ENCODE assay signal across 8 cellular contexts in the genomic region with DNA sequence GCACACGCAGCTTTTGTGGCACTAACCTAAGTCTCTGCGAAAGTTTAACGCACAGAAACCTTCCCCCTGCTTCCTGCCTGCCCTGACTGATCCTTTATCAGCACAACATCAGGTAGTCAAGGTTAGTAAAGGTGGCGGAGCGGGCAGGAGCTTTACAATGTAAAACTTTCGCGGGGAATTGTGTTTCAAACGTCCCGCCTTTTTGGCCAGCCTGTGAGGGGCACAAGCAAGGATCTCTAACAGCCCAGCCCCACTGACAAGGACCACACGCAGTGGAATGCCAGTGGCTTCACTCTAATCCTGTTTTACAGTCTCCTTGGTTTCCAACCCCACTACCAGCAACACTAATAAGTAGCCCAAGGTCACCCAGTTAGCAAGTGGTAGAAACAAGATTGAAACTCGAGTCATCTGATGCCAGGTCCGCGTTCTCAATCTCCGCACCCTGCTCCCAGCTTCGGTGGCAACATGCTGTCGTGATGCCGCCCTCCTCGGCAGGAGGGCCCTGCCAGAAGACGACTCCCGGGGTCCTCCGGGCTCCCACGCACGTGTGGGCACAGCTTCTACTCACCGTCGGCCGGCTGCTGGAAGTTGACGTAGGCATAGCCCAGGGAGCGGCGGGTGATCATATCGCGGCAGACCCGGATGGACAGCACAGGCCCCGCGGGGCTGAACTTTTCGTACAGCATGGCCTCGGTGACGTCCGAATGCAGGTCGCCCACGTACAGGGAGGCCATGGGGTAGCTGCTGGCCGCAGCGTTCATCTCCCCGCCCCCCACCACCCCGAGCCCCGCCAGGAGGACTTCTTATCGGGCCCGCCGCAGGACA. TPM values are rescaled to one million over a fixed set of nuclear protein-coding genes. Genes with fewer than 3 reads are reported as not detected.
A peak's percentile ranks its signal among the peaks of the same experiment; 100 is the strongest.
DNase-seq lines count a peak whose midpoint lies in the region; ATAC-seq and TF ChIP-seq lines count a peak whose summit lies in the region.

No MANE protein-coding gene starts in this region.

- H3K4me1 ChIP-seq in MM.1S (ENCODE audit: low read length), result peaks cover 9% of the 10 kb centered on the region

- DNase-seq in MM.1S (peak; percentile 39), chondrocyte (ENCODE audit: low spot score) (no peak), left colon (peak; percentile 63 to 74)
- peak; percentile 13 for DNase-seq in activated CD4-positive, CD25-positive, alpha-beta regulatory T cell treated with anti-CD3 and anti-CD28 coated beads, Interleukin-2, amount 50 U/mL, for 16 hours (ENCODE audit: low read depth, low spot score)
- DNase-seq in stimulated activated CD4-positive, alpha-beta T cell treated with anti-CD3 and anti-CD28 coated beads, Interleukin-2, amount 100 ng/mL, for 24 hours, result peak; percentile 56 to 59

- peaks cover 42% of the 10 kb centered on the region for H3K4me1 Mint-ChIP-seq in chondrocyte (ENCODE audit: low read depth)

- intact Hi-C loops in left colon (cut with DNase I, micrococcal nuclease), result no loop called here

- H3F3A ChIP-seq in MM.1S (ENCODE audit: insufficient read depth, low read length), result peaks cover 58% of the 10 kb centered on the region

- H4K20me1 ChIP-seq in MM.1S (ENCODE audit: insufficient read depth, low read length), result peaks cover 54% of the 10 kb centered on the region

- peak overlapping the region; percentile 96 for H3K4me3 ChIP-seq in MM.1S (ENCODE audit: low read length)

- H3K36me3 Mint-ChIP-seq in chondrocyte (ENCODE audit: low read depth), result peaks cover 21% of the 10 kb centered on the region

- H3K27ac Mint-ChIP-seq in chondrocyte (ENCODE audit: unreplicated experiment), result peak overlapping the region; percentile 87

- H3K9me3 Mint-ChIP-seq in chondrocyte (ENCODE audit: low read depth), result no peaks in the 10 kb centered on the region

- peak; percentile 30 for ATAC-seq in GM18907 (IDR thresholded peaks at IDR 0.05; ENCODE audit: unreplicated experiment)
- ATAC-seq in left colon, result peak; percentile 58
- no peak for ATAC-seq in GM21390 (IDR thresholded peaks at IDR 0.05; ENCODE audit: unreplicated experiment)
- no peak for ATAC-seq in GM21786 (IDR thresholded peaks at IDR 0.05; ENCODE audit: unreplicated experiment)

- H3K79me2 ChIP-seq in MM.1S (ENCODE audit: low read length), result peaks cover 71% of the 10 kb centered on the region

- H3K36me3 ChIP-seq in MM.1S (replicated peaks; ENCODE audit: insufficient read depth, low read length), result peaks cover 43% of the 10 kb centered on the region

- peak overlapping the region; percentile 94 for H3K9ac ChIP-seq in MM.1S (ENCODE audit: low read length)

- no peaks in the 10 kb centered on the region for H3K27me3 Mint-ChIP-seq in chondrocyte (ENCODE audit: low read depth)

- H3K27ac ChIP-seq in MM.1S (ENCODE audit: low read length), result peak overlapping the region; percentile 94

- H3K9me3 ChIP-seq in MM.1S (replicated peaks; ENCODE audit: insufficient read depth, low read length), result no peaks in the 10 kb centered on the region

- peak overlapping the region; percentile 88 for H3K4me3 Mint-ChIP-seq in chondrocyte (ENCODE audit: unreplicated experiment)

- no peaks in the 10 kb centered on the region for H3K27me3 ChIP-seq in MM.1S (replicated peaks; ENCODE audit: insufficient read depth, low read length)

- H2AFZ ChIP-seq in MM.1S (ENCODE audit: low read length), result no peak overlapping the region

- TF ChIP-seq CTCF in MM.1S (IDR thresholded peaks at IDR 0.05; ENCODE audit: low read length), result no peak
- TF ChIP-seq CTCF in chondrocyte (IDR thresholded peaks at IDR 0.05), result no peak

- H3K4me2 ChIP-seq in MM.1S (ENCODE audit: low read depth, low read length), result peak overlapping the region; percentile 91

- H3K9me2 ChIP-seq in MM.1S (replicated peaks; ENCODE audit: insufficient read depth, low read length), result no peaks in the 10 kb centered on the region

RNA-seq across cellular contexts. Expression of a gene that starts 1.2 kb away (rescaled TPM):
- 240 to 256 TPM (median 243 TPM) in 3 replicates for total RNA-seq in chondrocyte
- 100 to 1,000 TPM; 127 to 131 TPM for total RNA-seq in left colon

Comparison
In these comparisons a context has a peak if more than half of its experiments do, and no peak if none do; other contexts are left out.
1. ATAC-seq: peak in GM18907 (single experiment) and left colon (single experiment); none in GM21390 (single experiment) and GM21786 (single experiment).